ENCODE assay signal across 1 cellular context in the genomic region with DNA sequence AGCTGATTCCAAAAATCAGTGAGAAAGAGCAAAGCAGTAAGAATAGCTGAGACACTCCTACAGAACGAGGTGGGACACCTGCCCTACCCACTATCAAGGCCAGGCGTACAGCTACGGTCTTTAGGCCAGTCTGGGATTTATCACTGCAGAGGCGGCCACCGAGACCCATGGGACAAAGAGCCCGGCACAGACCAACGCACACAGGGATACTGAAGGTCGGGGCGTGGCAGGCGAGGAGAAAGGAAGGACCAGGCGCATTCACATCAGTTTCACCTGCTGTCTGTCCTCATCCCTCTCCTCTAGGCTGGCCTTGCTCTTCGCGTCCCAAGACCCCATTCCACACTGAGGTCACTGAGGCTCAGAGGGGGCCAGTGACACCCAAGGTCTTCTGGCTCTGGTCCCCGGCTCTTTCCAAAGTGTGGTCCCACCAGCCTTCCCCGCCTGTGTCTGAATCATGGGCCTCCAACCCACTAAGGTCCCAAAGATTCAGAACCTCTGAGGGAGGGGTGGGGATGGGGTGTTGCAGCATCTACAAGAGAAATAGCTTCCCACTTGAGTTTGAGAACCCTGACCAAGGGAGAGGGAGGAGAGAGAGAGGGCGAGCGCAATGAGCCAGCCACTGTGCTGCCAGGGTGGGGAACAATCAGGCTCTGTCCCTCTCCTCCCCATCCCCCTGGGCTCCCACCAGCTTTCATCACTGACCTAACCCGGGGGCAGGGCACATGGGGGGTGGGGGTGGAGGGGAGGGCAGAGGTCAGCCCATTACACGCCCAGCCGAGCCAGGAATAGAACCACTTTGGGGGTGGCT.
TF ChIP-seq lines count a peak whose summit lies in the region.

No MANE protein-coding gene starts in this region.

TF ChIP-seq in H1, 55 proteins besides CTCF, POLR2A, EP300 and RAD21:
- TF ChIP-seq RXRA (IDR thresholded peaks at IDR 0.05; ENCODE audit: insufficient read depth, low read depth, low read length) (no peak), PHF8 (conservative IDR thresholded peaks at IDR 0.05; ENCODE audit: low read depth, low read length) (no peak), KDM1A (IDR thresholded peaks at IDR 0.05; ENCODE audit: borderline replicate concordance, low read length) (no peak), TAF1 (IDR thresholded peaks at IDR 0.05; ENCODE audit: low read depth, low read length) (no peak), GABPA (IDR thresholded peaks at IDR 0.05; ENCODE audit: borderline replicate concordance, insufficient read depth, low read length) (no peak)
- TF ChIP-seq, protein P1, sequence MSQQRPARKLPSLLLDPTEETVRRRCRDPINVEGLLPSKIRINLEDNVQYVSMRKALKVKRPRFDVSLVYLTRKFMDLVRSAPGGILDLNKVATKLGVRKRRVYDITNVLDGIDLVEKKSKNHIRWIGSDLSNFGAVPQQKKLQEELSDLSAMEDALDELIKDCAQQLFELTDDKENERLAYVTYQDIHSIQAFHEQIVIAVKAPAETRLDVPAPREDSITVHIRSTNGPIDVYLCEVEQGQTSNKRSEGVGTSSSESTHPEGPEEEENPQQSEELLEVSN (IDR thresholded peaks at IDR 0.05) = no peak
